ENCODE assay signal across 11 cellular contexts in genomic region chr11:71164186-71164585, GRCh38.
DNase-seq lines count a peak whose midpoint lies in the region; TF ChIP-seq lines count a peak whose summit lies in the region.
"Had no signal": no experiment of that assay in that cellular context is flagged by ENCODE, and none has a peak within 500 bp of the region (broad histone marks: within the 10 kb centered on the region; RNA-seq: fewer than 3 reads in every experiment).

No MANE protein-coding gene starts in this region.

- no peak overlapping the region for H3K27ac ChIP-seq in tibial artery
- H3K27ac ChIP-seq: BLaER1 had no signal

- TF ChIP-seq CTCF in tibial artery (IDR thresholded peaks at IDR 0.05), result no peak

- H3K36me3 ChIP-seq in tibial artery, result no peaks in the 10 kb centered on the region
- H3K36me3 ChIP-seq: BLaER1 had no signal

- no peaks in the 10 kb centered on the region for H3K4me1 ChIP-seq in tibial artery
- H3K4me1 ChIP-seq: BLaER1 had no signal

- intact Hi-C loops in tibial artery (cut with DNase I; ENCODE audit: low total_unique reads), result no loop called here

- H3K27me3 ChIP-seq in tibial artery, result peaks cover 0 to 4% of the 10 kb centered on the region in 2 donors
- H3K27me3 ChIP-seq: BLaER1 had no signal

- no peaks in the 10 kb centered on the region for H3K9me3 ChIP-seq in tibial artery
- H3K9me3 ChIP-seq: BLaER1 had no signal

- H3K4me3 ChIP-seq in tibial artery, result no peak overlapping the region
- H3K4me3 ChIP-seq: BLaER1 had no signal

- DNase-seq in activated effector memory CD4-positive, alpha-beta T cell treated with anti-CD3 and anti-CD28 coated beads, Interleukin-2, amount 50 U/mL, for 16 hours, result peak; percentile 28
- DNase-seq in activated effector memory CD4-positive, alpha-beta T cell treated with Interleukin-2 at 50 U/mL for 16 hours, result no peak
- peak; percentile 32 for DNase-seq in ecto neural progenitor cell (ENCODE audit: low spot score)
- DNase-seq in mesenteric fat pad (ENCODE audit: low spot score), result peak; percentile 59
- peak; percentile 5 to 29 for DNase-seq in tibial artery
- DNase-seq in NCI-H2171 (lab: John Stamatoyannopoulos, UW), result no peak
- no peak for DNase-seq in NCI-H2196 treated with DMSO at 0.1 percent for 48 hours (lab: John Stamatoyannopoulos, UW; ENCODE audit: unreplicated experiment)
- DNase-seq in medulla oblongata (ENCODE audit: extremely low spot score), result no peak
- DNase-seq: 8988T, AML-193 had no signal

Comparison
In these comparisons a context has a peak if more than half of its experiments do, and no peak if none do; other contexts are left out.
1. DNase-seq: peak in activated effector memory CD4-positive, alpha-beta T cell treated with anti-CD3 and anti-CD28 coated beads, Interleukin-2, amount 50 U/mL, for 16 hours (single experiment), ecto neural progenitor cell (single experiment), mesenteric fat pad (single experiment) and tibial artery (2 of 2); none in activated effector memory CD4-positive, alpha-beta T cell treated with Interleukin-2 at 50 U/mL for 16 hours (single experiment), NCI-H2171 (single experiment), NCI-H2196 treated with DMSO at 0.1 percent for 48 hours (single experiment) and medulla oblongata (single experiment).